20 cellular contexts compared by ENCODE assay signal in genomic region chr11:77542296-77542695, GRCh38. TPM values are rescaled to one million over a fixed set of nuclear protein-coding genes. Genes with fewer than 3 reads are reported as not detected.
A peak's percentile ranks its signal among the peaks of the same experiment; 100 is the strongest.
DNase-seq lines count a peak whose midpoint lies in the region; ATAC-seq and TF ChIP-seq lines count a peak whose summit lies in the region.
"Had no signal": no experiment of that assay in that cellular context is flagged by ENCODE, and none has a peak within 500 bp of the region (broad histone marks: within the 10 kb centered on the region; RNA-seq: fewer than 3 reads in every experiment).

No MANE protein-coding gene starts in this region.

- no peak for TF ChIP-seq CTCF in RWPE2 (IDR thresholded peaks at IDR 0.05; ENCODE audit: poor library complexity, severe bottlenecking)

- H3K27ac ChIP-seq in RWPE2 (ENCODE audit: poor library complexity, severe bottlenecking) (no peak overlapping the region), substantia nigra (ENCODE audit: low read depth, low read length, poor library complexity, severe bottlenecking) (no peak overlapping the region)
- H3K27ac ChIP-seq: BLaER1 treated with 17β-estradiol and CSF1 and Interleukin-3, amounts not matched to agents 10 nM and 100 nM; parathyroid adenoma had no signal

- ATAC-seq in RWPE2 (ENCODE audit: low read depth) = peak; percentile 51; the same call in 2 of the 3 replicates
- ATAC-seq in GM21526 (IDR thresholded peaks at IDR 0.05; ENCODE audit: low FRiP score, unreplicated experiment) = no peak
- ATAC-seq in HG03457 (IDR thresholded peaks at IDR 0.05; ENCODE audit: unreplicated experiment) = no peak
- ATAC-seq: activated naive CD8-positive, alpha-beta T cell treated with anti-CD3 and anti-CD28 coated beads, Interleukin-2, amount 50 U/mL, for 24 hours had no signal

- DNase-seq in COLO829 (ENCODE audit: low spot score) (peak; percentile 68), RWPE2 (ENCODE audit: low spot score) (no peak), dedifferentiated amniotic fluid mesenchymal stem cell (ENCODE audit: extremely low spot score) (peak; percentile 32), myocyte (ENCODE audit: low read depth) (peak; percentile 47), NCI-H524 treated with DMSO at 0.1 percent for 48 hours (lab: John Stamatoyannopoulos, UW) (no peak), substantia nigra (lab: John Stamatoyannopoulos, UW) (no peak)
- DNase-seq: activated CD4-positive, CD25-positive, alpha-beta regulatory T cell; activated naive CD8-positive, alpha-beta T cell treated with anti-CD3 and anti-CD28 coated beads, Interleukin-2, amount 50 U/mL, for 24 hours; cortex of kidney; MM.1S; naive B cell; NCI-H146; NCI-H82; small intestine; stimulated activated CD4-positive, alpha-beta T cell treated with anti-CD3 and anti-CD28 coated beads, Interleukin-4, amount 100 ng/mL, for 24 hours had no signal

- no peaks in the 10 kb centered on the region for H3K9me3 ChIP-seq in RWPE2 (ENCODE audit: severe bottlenecking)
- H3K9me3 ChIP-seq: BLaER1 treated with 17β-estradiol and CSF1 and Interleukin-3, amounts not matched to agents 10 nM and 100 nM had no signal

- H3K4me1 ChIP-seq in RWPE2 (ENCODE audit: insufficient read depth, poor library complexity, severe bottlenecking) = no peaks in the 10 kb centered on the region
- H3K4me1 ChIP-seq: parathyroid adenoma had no signal

- H3K4me3 ChIP-seq in RWPE2 (ENCODE audit: severe bottlenecking) = no peak overlapping the region
- H3K4me3 ChIP-seq: BLaER1 treated with 17β-estradiol and CSF1 and Interleukin-3, amounts not matched to agents 10 nM and 100 nM; lung had no signal

- no peaks in the 10 kb centered on the region for H3K27me3 ChIP-seq in RWPE2 (ENCODE audit: insufficient read depth, poor library complexity, severe bottlenecking)
- H3K27me3 ChIP-seq: BLaER1 treated with 17β-estradiol and CSF1 and Interleukin-3, amounts not matched to agents 10 nM and 100 nM had no signal

- no peaks in the 10 kb centered on the region for H3K36me3 ChIP-seq in RWPE2 (ENCODE audit: low read depth)
- H3K36me3 ChIP-seq: BLaER1 treated with 17β-estradiol and CSF1 and Interleukin-3, amounts not matched to agents 10 nM and 100 nM had no signal

RNA-seq across cellular contexts. Expression of gene AQP11, which starts 47.5 kb away (rescaled TPM):
- 2.9 and 3.7 TPM in 2 replicates for total RNA-seq in myocyte
- 2.5 TPM for polyA plus RNA-seq in myocyte (2012)

Comparison
In these comparisons a context has a peak if more than half of its experiments do, and no peak if none do; other contexts are left out.
1. DNase-seq: peak in COLO829 (single experiment), dedifferentiated amniotic fluid mesenchymal stem cell (single experiment) and myocyte (single experiment); none in RWPE2 (single experiment), NCI-H524 treated with DMSO at 0.1 percent for 48 hours (single experiment) and substantia nigra (0 of 49).